ENCODE assay signal across 19 cellular contexts in genomic region chr13:99797716-99798115, GRCh38.
"Had no signal": no experiment of that assay in that cellular context is flagged by ENCODE, and none has a peak within 500 bp of the region (broad histone marks: within the 10 kb centered on the region; RNA-seq: fewer than 3 reads in every experiment).

No MANE protein-coding gene starts in this region.

- H3K4me1 ChIP-seq: foreskin keratinocyte, left lung, sigmoid colon, upper lobe of left lung had no signal

- DNase-seq: activated B cell treated with CpG ODN at 0.5 μM for 24 hours; activated CD4-positive, alpha-beta memory T cell treated with anti-CD3 and anti-CD28 coated beads for 36 hours; activated CD4-positive, alpha-beta T cell treated with anti-CD3 and anti-CD28 coated beads for 4 hours; activated naive CD8-positive, alpha-beta T cell treated with anti-CD3 and anti-CD28 coated beads, Interleukin-2, amount 10 ng/mL, durations not matched to agents 7 days and 5 days; activated T-cell treated with anti-CD3 and anti-CD28 coated beads for 4 hours; amygdala; caudate nucleus; effector memory CD8-positive, alpha-beta T cell; glutamatergic neuron; hippocampal formation; left lung; mammary epithelial cell; midbrain; nucleus accumbens; sigmoid colon; stimulated activated CD4-positive, alpha-beta T cell treated with anti-CD3 and anti-CD28 coated beads, Interleukin-4, amount 100 ng/mL, for 4 hours; upper lobe of left lung had no signal

- H3K27me3 ChIP-seq: foreskin keratinocyte, left lung, sigmoid colon, upper lobe of left lung had no signal

- H3K36me3 ChIP-seq: left lung, sigmoid colon, thoracic aorta, upper lobe of left lung had no signal

- H3K27ac ChIP-seq: foreskin keratinocyte, left lung, sigmoid colon, thoracic aorta, upper lobe of left lung had no signal

- H3K9me3 ChIP-seq: left lung, sigmoid colon, thoracic aorta, upper lobe of left lung had no signal

- H3K4me3 ChIP-seq: left lung, sigmoid colon, thoracic aorta, upper lobe of left lung had no signal
